In the genomic region with DNA sequence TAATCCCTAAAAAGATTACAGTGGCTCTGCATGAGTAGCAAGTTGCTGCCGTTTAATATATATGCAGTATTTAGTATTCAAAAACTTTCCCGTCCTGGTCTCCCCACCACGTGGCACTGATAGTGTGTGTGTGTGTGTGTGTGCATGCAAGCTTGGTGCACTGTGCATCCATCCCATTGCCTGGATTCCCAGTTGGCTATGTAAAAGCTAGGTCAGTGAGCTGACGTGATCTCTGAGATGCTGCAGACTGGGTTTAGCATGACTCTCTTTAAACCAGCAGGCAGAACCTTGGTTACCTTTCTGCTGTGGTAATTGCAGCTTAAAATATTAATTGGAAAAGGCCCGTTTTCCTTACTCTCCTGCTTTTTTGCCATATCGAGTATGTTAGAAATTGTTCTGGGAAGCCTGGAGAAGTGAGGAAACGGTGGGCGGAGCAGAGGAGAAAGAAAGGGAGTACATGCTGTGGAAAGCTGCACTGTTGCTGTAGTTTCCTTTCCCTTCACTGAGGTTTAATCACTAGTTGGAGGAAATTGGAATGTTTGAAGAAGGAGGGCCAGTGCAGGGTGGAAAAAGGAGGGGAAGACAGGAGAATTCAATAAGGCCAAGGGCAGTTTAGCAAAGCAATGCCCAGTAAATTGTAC, we compare ENCODE assay signal across 20 cellular contexts. TPM values are rescaled to one million over a fixed set of nuclear protein-coding genes. Genes with fewer than 3 reads are reported as not detected.
DNase-seq lines count a peak whose midpoint lies in the region; ATAC-seq, FAIRE-seq and TF ChIP-seq lines count a peak whose summit lies in the region.
"Had no signal": no experiment of that assay in that cellular context is flagged by ENCODE, and none has a peak within 500 bp of the region (broad histone marks: within the 10 kb centered on the region; RNA-seq: fewer than 3 reads in every experiment).

No MANE protein-coding gene starts in this region.

- no peaks in the 10 kb centered on the region for H3F3A ChIP-seq in GM23248 (ENCODE audit: insufficient read depth)

- H2BK5ac ChIP-seq in H1 (ENCODE audit: low read depth, low read length): no peak overlapping the region

- 62% methylated on average over 8 of the region's 8 CpGs for WGBS in A549 (ENCODE audit: missing lambda C conversion rate)
- WGBS in GM23248 (ENCODE audit: low coverage in 1 of 2, low lambda C conversion rate in 2 of 2, missing lambda C conversion rate in 2 of 2), 2 experiments: 22 to 24% methylated on average over 8 of the region's 8 CpGs
- 87% methylated on average over 8 of the region's 8 CpGs; no CpG with 5 or more reads in 1 of the 2 experiments for WGBS in H1 (ENCODE audit: extremely low coverage in 1 of 2, insufficient coverage in 1 of 2, insufficient read length in 1 of 2, insufficient replicate concordance in 2 of 2, low coverage in 1 of 2, low lambda C conversion rate in 2 of 2, missing lambda C conversion rate in 1 of 2), 2 experiments

- H3K4me2 ChIP-seq in A549 (peak overlapping the region; percentile 15; the same call in 2 of the 3 replicates), GM23248 (ENCODE audit: unreplicated experiment) (no peak overlapping the region), H1 (ENCODE audit: insufficient read depth in 1 of 2, low read depth in 2 of 2, low read length in 2 of 2) (no peak overlapping the region)

- H3K14ac ChIP-seq in H1 (ENCODE audit: insufficient read length): no peak overlapping the region

- H4K91ac ChIP-seq in H1 (replicated peaks; ENCODE audit: insufficient read length, low read length): no peak overlapping the region

- TF ChIP-seq EP300 in A549 (IDR thresholded peaks at IDR 0.05) (no peak), H1 (IDR thresholded peaks at IDR 0.05; ENCODE audit: borderline replicate concordance in 1 of 2, low read depth in 2 of 2, low read length in 2 of 2) (no peak)

- H2BK20ac ChIP-seq in H1 (ENCODE audit: low read length): no peak overlapping the region

- no peak overlapping the region for H4K8ac ChIP-seq in H1 (ENCODE audit: extremely low read depth, insufficient read depth, low read length)

- H3K27ac Mint-ChIP-seq in CD4-positive, alpha-beta T cell: no peak overlapping the region
- H3K27ac Mint-ChIP-seq: CD4-positive, CD25-positive, alpha-beta regulatory T cell had no signal

- no peak overlapping the region for H3K23ac ChIP-seq in H1 (ENCODE audit: insufficient read length)

- H3K18ac ChIP-seq in H1 (ENCODE audit: extremely low read depth, low read length): no peak overlapping the region

- no peak overlapping the region for H2BK12ac ChIP-seq in H1 (ENCODE audit: low read depth, low read length)

- H3K9ac ChIP-seq in GM23248: no peak overlapping the region
- H3K9ac ChIP-seq in H1 (replicated peaks in 1 of 4; ENCODE audit: extremely low read depth in 1 of 4, low read depth in 3 of 4, low read length in 3 of 4): no peak overlapping the region

- H3K36me3 ChIP-seq in GM23248 (ENCODE audit: low read depth): no peaks in the 10 kb centered on the region
- H3K36me3 ChIP-seq in H1 (ENCODE audit: control insufficient read depth in 2 of 4, insufficient read depth in 4 of 4, low read length in 3 of 4): no peaks in the 10 kb centered on the region
- no peaks in the 10 kb centered on the region for H3K36me3 ChIP-seq in right atrium auricular region
- H3K36me3 ChIP-seq: BE2C, HAP-1 had no signal

- intact Hi-C loops in CD4-positive, alpha-beta T cell (cut with DNase I, micrococcal nuclease): no loop called here

- H4K20me1 ChIP-seq in GM23248 (ENCODE audit: insufficient read depth): no peaks in the 10 kb centered on the region
- no peaks in the 10 kb centered on the region for H4K20me1 ChIP-seq in H1 (replicated peaks in 1 of 2; ENCODE audit: control insufficient read depth in 1 of 2, insufficient read depth in 2 of 2, low read length in 2 of 2)

- no peaks in the 10 kb centered on the region for H3K79me2 ChIP-seq in GM23248 (ENCODE audit: insufficient read depth)
- no peaks in the 10 kb centered on the region for H3K79me2 ChIP-seq in H1 (ENCODE audit: control insufficient read depth in 1 of 2, insufficient read depth in 2 of 2, low read length in 2 of 2)

- H3K27me3 ChIP-seq in GM23248 (replicated peaks; ENCODE audit: insufficient read depth) (0 out of 2 replicates have a peak, but pooled peaks cover 16% of the 10 kb centered on the region), H1 (replicated peaks in 1 of 4; ENCODE audit: control insufficient read depth in 3 of 4, extremely low read depth in 1 of 4, insufficient read depth in 3 of 4, low read length in 3 of 4) (peaks cover 0 to 2% (median 0%) of the 10 kb centered on the region in 4 experiments; a peak in 2 of 7 replicates), right atrium auricular region (peaks cover 5 to 11% of the 10 kb centered on the region in 2 donors)
- H3K27me3 ChIP-seq in CD4-positive, alpha-beta T cell (ENCODE audit: control insufficient read depth, insufficient read depth, low read length): peaks cover 13% of the 10 kb centered on the region

- TF ChIP-seq CTCF in A549 (IDR thresholded peaks at IDR 0.05): no peak
- TF ChIP-seq CTCF in H1 (IDR thresholded peaks at IDR 0.05; ENCODE audit: control extremely low read depth in 1 of 3, insufficient read depth in 1 of 3, low read depth in 1 of 3, low read length in 3 of 3): no peak
- no peak for TF ChIP-seq CTCF in right atrium auricular region (IDR thresholded peaks at IDR 0.05)
- TF ChIP-seq CTCF in CD4-positive, alpha-beta T cell (IDR thresholded peaks at IDR 0.05): no peak

- H2AK5ac ChIP-seq in H1 (ENCODE audit: low read depth, low read length): no peak overlapping the region

- CTCF ChIA-PET in A549 (lab: Yijun Ruan, JAX) (no interaction called here), H1 (lab: Charles Lee; ENCODE audit: partially characterized antibody) (interaction anchor here (2.6 kb wide), 1 partner anchor 233 kb away, joined by 6 read pairs; no protein-coding TSS in a partner anchor)
- CTCF ChIA-PET in CD4-positive, alpha-beta T cell (lab: Charles Lee): no interaction called here

- H3K9me2 ChIP-seq in GM23248 (ENCODE audit: insufficient read depth): no peaks in the 10 kb centered on the region

- peaks cover 11% of the 10 kb centered on the region for H3K23me2 ChIP-seq in H1 (ENCODE audit: low read depth, low read length)

- no peak overlapping the region for H3K4me3 Mint-ChIP-seq in CD4-positive, alpha-beta T cell
- H3K4me3 Mint-ChIP-seq: CD4-positive, CD25-positive, alpha-beta regulatory T cell had no signal

- H3K27ac ChIP-seq in A549 (peak overlapping the region in 1 of 2 experiments; percentile 55; a peak in 3 of 6 replicates), GM23248 (no peak overlapping the region), H1 (ENCODE audit: low read depth, low read length) (no peak overlapping the region), right atrium auricular region (no peak overlapping the region)
- H3K27ac ChIP-seq in CD4-positive, alpha-beta T cell (ENCODE audit: low read depth, low read length): no peak overlapping the region

- TF ChIP-seq POLR2A in A549 (IDR thresholded peaks at IDR 0.05; ENCODE audit: low read length) (no peak), H1 (IDR thresholded peaks at IDR 0.05; ENCODE audit: control extremely low read depth in 1 of 2, low read depth in 2 of 2, low read length in 2 of 2) (no peak)

- H3K4me1 ChIP-seq in A549 (peaks cover 29% of the 10 kb centered on the region), GM23248 (ENCODE audit: insufficient read depth) (no peaks in the 10 kb centered on the region), H1 (replicated peaks in 1 of 4; ENCODE audit: control insufficient read depth in 3 of 4, insufficient read depth in 4 of 4, low read length in 3 of 4) (no peaks in the 10 kb centered on the region), right atrium auricular region (peaks cover 0 to 13% of the 10 kb centered on the region in 2 donors)
- H3K4me1 ChIP-seq: BE2C, Caco-2, HAP-1 had no signal

- H3K9me3 ChIP-seq in A549 (0 out of 3 replicates have a peak, but pooled peaks cover 3% of the 10 kb centered on the region), GM23248 (ENCODE audit: low read depth) (no peaks in the 10 kb centered on the region), H1 (ENCODE audit: insufficient read depth in 2 of 2, low read depth in 1 of 2, low read length in 1 of 2) (no peaks in the 10 kb centered on the region), right atrium auricular region (no peaks in the 10 kb centered on the region)
- no peaks in the 10 kb centered on the region for H3K9me3 ChIP-seq in CD4-positive, alpha-beta T cell (ENCODE audit: control insufficient read depth, low read length)
- H3K9me3 ChIP-seq: BE2C, Caco-2, HAP-1 had no signal

- in situ Hi-C loops in GM23248 (cut with MboI): no loop called here

- POLR2A ChIA-PET in A549 (lab: Yijun Ruan, JAX): no interaction called here
- POLR2A ChIA-PET in H1 (lab: Charles Lee; ENCODE audit: partially characterized antibody): no interaction called here
- POLR2A ChIA-PET in CD4-positive, alpha-beta T cell (lab: Charles Lee): no interaction called here

- H3K27me3 Mint-ChIP-seq in CD4-positive, alpha-beta T cell: peaks cover 12% of the 10 kb centered on the region

- ATAC-seq in A549: no peak
- no peak for ATAC-seq in CD4-positive, alpha-beta T cell (ENCODE audit: poor library complexity)
- ATAC-seq in GM18498 (IDR thresholded peaks at IDR 0.05; ENCODE audit: unreplicated experiment): no peak
- ATAC-seq: K562 had no signal

- H3K9me3 Mint-ChIP-seq in CD4-positive, alpha-beta T cell: no peaks in the 10 kb centered on the region

- TF ChIP-seq RAD21 in A549 (conservative IDR thresholded peaks at IDR 0.05 in 1 of 2, IDR thresholded peaks at IDR 0.05 in 1 of 2) (no peak), H1 (IDR thresholded peaks at IDR 0.05 in 1 of 2, conservative IDR thresholded peaks at IDR 0.05 in 1 of 2; ENCODE audit: low read depth in 2 of 2, low read length in 2 of 2) (no peak)

- no peak overlapping the region for H3K4ac ChIP-seq in H1 (replicated peaks; ENCODE audit: insufficient read length, low read depth, low read length)

- H3K4me3 ChIP-seq in A549 (no peak overlapping the region), GM23248 (no peak overlapping the region), H1 (ENCODE audit: extremely low read depth in 1 of 4, insufficient read depth in 2 of 4, low read depth in 3 of 4, low read length in 4 of 4) (no peak overlapping the region), right atrium auricular region (no peak overlapping the region)
- H3K4me3 ChIP-seq: HAP-1, K562 had no signal

- no peak overlapping the region for H4K5ac ChIP-seq in H1 (ENCODE audit: insufficient read length, low read depth, low read length)

- no peaks in the 10 kb centered on the region for H3K4me1 Mint-ChIP-seq in CD4-positive, alpha-beta T cell (ENCODE audit: low read depth)
- H3K4me1 Mint-ChIP-seq: CD4-positive, CD25-positive, alpha-beta regulatory T cell had no signal

- FAIRE-seq in A549 (lab: Jason Lieb, UNC) (no peak), H1 (lab: Jason Lieb, UNC) (no peak)
- FAIRE-seq: D721Med, HTR-8/SVneo, K562 had no signal

- H3K56ac ChIP-seq in H1 (replicated peaks; ENCODE audit: insufficient read length, low read depth, low read length): no peak overlapping the region

- no peaks in the 10 kb centered on the region for H3K79me1 ChIP-seq in H1 (ENCODE audit: low read depth, low read length)

- H2BK120ac ChIP-seq in H1 (replicated peaks; ENCODE audit: low read depth, low read length): no peak overlapping the region

- H3K36me3 Mint-ChIP-seq in CD4-positive, alpha-beta T cell (ENCODE audit: low read depth): no peaks in the 10 kb centered on the region
- H3K36me3 Mint-ChIP-seq: CD4-positive, CD25-positive, alpha-beta regulatory T cell had no signal

- no peak overlapping the region for H2BK15ac ChIP-seq in H1 (ENCODE audit: low read length)

- H2AFZ ChIP-seq in GM23248 (no peak overlapping the region), H1 (ENCODE audit: low read length) (peak overlapping the region; percentile 91)

- no peak for DNase-seq in A549 (ENCODE audit: low read depth in 1 of 2, low spot score in 1 of 2)
- peak; percentile 5 for DNase-seq in GM23248
- no peak for DNase-seq in H1 (ENCODE audit: low read depth in 1 of 2, low spot score in 2 of 2)
- DNase-seq in putamen (ENCODE audit: low spot score): peak; percentile 7
- DNase-seq in right atrium auricular region (ENCODE audit: low spot score): no peak
- no peak for DNase-seq in CD4-positive, alpha-beta T cell
- no peak for DNase-seq in NOMO-1 treated with dmso at 0.1 percent for 144 hours (lab: John Stamatoyannopoulos, UW; ENCODE audit: unreplicated experiment)
- DNase-seq: 8988T; BE2C; Caco-2; CD4-positive, CD25-positive, alpha-beta regulatory T cell; DMS153; DMS79; GF-D8; IMR-90 had no signal

RNA-seq across cellular contexts. Expression of gene CNTN1, which starts 4.0 kb away (rescaled TPM):
- polyA plus RNA-seq in A549 (2011; rRNA removed) (175 and 186 TPM in 2 replicates), A549 (2017; fragmentation: RNase III; extraction: RNeasy Plus Mini Kit Qiagen cat#74134 plus additional on column Dnase treatment) (59.0 to 71.1 TPM (median 69.7 TPM) in 3 replicates), GM23248 (2016; fragmentation: Nextera tagmentation; extraction: Ambion mirVana) (0.36 and 0.38 TPM in 2 replicates), H1 (2011; rRNA removed) (4.0 and 7.2 TPM in 2 replicates)
- polyA plus RNA-seq in A549 (2012; cell fraction: cytosol; rRNA removed): 10.0 and 10.1 TPM in 2 replicates
- 10.5 and 11.8 TPM in 2 replicates for polyA plus RNA-seq in A549 (2012; cell fraction: nucleus; rRNA removed)
- 112 and 116 TPM in 2 replicates for polyA minus RNA-seq in A549 (2011; rRNA and poly(A)+ RNA removed)
- 0.32 and 0.51 TPM in 2 replicates for total RNA-seq in GM23248 (2014; rRNA removed; shearing (Covaris generic))
- 21.0 and 21.8 TPM in 2 replicates for total RNA-seq in H1 (2021; fragmentation: NEBNext Ultra II Directional; extraction: Animal tissue kit (Norgen Biotek cat#: 25700))
- 7.0 TPM for polyA plus RNA-seq in H1 (2011; cell fraction: cytosol; rRNA removed)
- polyA plus RNA-seq in H1 (2011; cell fraction: nucleus; rRNA removed): 6.8 TPM
- 9.6 to 14.2 TPM (median 11.2 TPM) in 4 replicates for polyA plus RNA-seq in H1 (2012, experiment 1 of 2)
- 0.51 TPM for polyA plus RNA-seq in H1 (2012, experiment 2 of 2)
- 12.9 TPM for polyA plus RNA-seq in H1 (2013, experiment 1 of 2)
- 11.8 TPM for polyA plus RNA-seq in H1 (2013, experiment 2 of 2)
- polyA minus RNA-seq in H1 (2011; rRNA and poly(A)+ RNA removed): 21.9 and 38.4 TPM in 2 replicates
- polyA minus RNA-seq in H1 (2011; cell fraction: cytosol; rRNA and poly(A)+ RNA removed): 10.8 TPM
- polyA minus RNA-seq in H1 (2011; cell fraction: nucleus; rRNA and poly(A)+ RNA removed): 26.0 TPM
- under 1 TPM; 0.16 to 0.19 TPM for total RNA-seq in right atrium auricular region
- not detected for total RNA-seq in CD4-positive, alpha-beta T cell
- total RNA-seq: Caco-2; CD4-positive, CD25-positive, alpha-beta regulatory T cell had no signal
- polyA plus RNA-seq: CD4-positive, CD25-positive, alpha-beta regulatory T cell; K562 had no signal

Comparison
In these comparisons a context has a peak if more than half of its experiments do, and no peak if none do; other contexts are left out.
1. DNase-seq: peak in GM23248 (single experiment) and putamen (single experiment); none in A549 (0 of 2), H1 (0 of 2), right atrium auricular region (single experiment), CD4-positive, alpha-beta T cell (0 of 10) and NOMO-1 treated with dmso at 0.1 percent for 144 hours (single experiment).
2. RNA of gene CNTN1, which starts 4.0 kb away (total RNA-seq): 21.0 to 21.8 TPM in H1; 0.32 to 0.51 TPM in GM23248, 0.16 to 0.19 TPM in right atrium auricular region and not detected in CD4-positive, alpha-beta T cell; every median in the first group is over 10 times any median in the second.